In genomic region chr2:129884221-129884786, GRCh38 we compare ENCODE assay signal across 1 cellular context.
TF ChIP-seq lines count a peak whose summit lies in the region.

No MANE protein-coding gene starts in this region.

TF ChIP-seq in H1, 55 proteins besides CTCF, POLR2A, EP300 and RAD21:
- no peak for TF ChIP-seq BRCA1 (IDR thresholded peaks at IDR 0.05; ENCODE audit: low read depth, low read length)
- no peak for TF ChIP-seq SRF (IDR thresholded peaks at IDR 0.05; ENCODE audit: low read depth, low read length)
- no peak for TF ChIP-seq RBBP5 (IDR thresholded peaks at IDR 0.05; ENCODE audit: borderline replicate concordance, low read depth, low read length)
- TF ChIP-seq RFX5 (IDR thresholded peaks at IDR 0.05; ENCODE audit: borderline replicate concordance, low read depth, low read length): no peak
- TF ChIP-seq ASH2L (IDR thresholded peaks at IDR 0.05; ENCODE audit: low read length): no peak
- TF ChIP-seq CBX8 (IDR thresholded peaks at IDR 0.05; ENCODE audit: borderline replicate concordance, low read depth, low read length): no peak
- no peak for TF ChIP-seq SIX5 (IDR thresholded peaks at IDR 0.05; ENCODE audit: low read depth, low read length)
- TF ChIP-seq SP2 (IDR thresholded peaks at IDR 0.05; ENCODE audit: low read length): no peak
- TF ChIP-seq RXRA (IDR thresholded peaks at IDR 0.05; ENCODE audit: insufficient read depth, low read depth, low read length): no peak
- TF ChIP-seq JUND (IDR thresholded peaks at IDR 0.05; ENCODE audit: low read length): no peak
- TF ChIP-seq NRF1 (IDR thresholded peaks at IDR 0.05; ENCODE audit: low read depth, low read length): no peak
- no peak for TF ChIP-seq TAF1 (IDR thresholded peaks at IDR 0.05; ENCODE audit: low read depth, low read length)
- TF ChIP-seq, protein P1, sequence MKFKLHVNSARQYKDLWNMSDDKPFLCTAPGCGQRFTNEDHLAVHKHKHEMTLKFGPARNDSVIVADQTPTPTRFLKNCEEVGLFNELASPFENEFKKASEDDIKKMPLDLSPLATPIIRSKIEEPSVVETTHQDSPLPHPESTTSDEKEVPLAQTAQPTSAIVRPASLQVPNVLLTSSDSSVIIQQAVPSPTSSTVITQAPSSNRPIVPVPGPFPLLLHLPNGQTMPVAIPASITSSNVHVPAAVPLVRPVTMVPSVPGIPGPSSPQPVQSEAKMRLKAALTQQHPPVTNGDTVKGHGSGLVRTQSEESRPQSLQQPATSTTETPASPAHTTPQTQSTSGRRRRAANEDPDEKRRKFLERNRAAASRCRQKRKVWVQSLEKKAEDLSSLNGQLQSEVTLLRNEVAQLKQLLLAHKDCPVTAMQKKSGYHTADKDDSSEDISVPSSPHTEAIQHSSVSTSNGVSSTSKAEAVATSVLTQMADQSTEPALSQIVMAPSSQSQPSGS (IDR thresholded peaks at IDR 0.05; ENCODE audit: low read length): no peak
- TF ChIP-seq CEBPB (IDR thresholded peaks at IDR 0.05; ENCODE audit: low read depth, low read length): no peak
- no peak for TF ChIP-seq TEAD4 (IDR thresholded peaks at IDR 0.05; ENCODE audit: low read depth, low read length)
- TF ChIP-seq KDM4A (IDR thresholded peaks at IDR 0.05; ENCODE audit: low read depth, low read length, severe bottlenecking): no peak
- TF ChIP-seq CHD7 (IDR thresholded peaks at IDR 0.05; ENCODE audit: insufficient replicate concordance, low read length): no peak
- no peak for TF ChIP-seq CTBP2 (IDR thresholded peaks at IDR 0.05; ENCODE audit: borderline replicate concordance, insufficient read depth, insufficient read length, low read length)
